1 cellular context compared by ENCODE assay signal in the genomic region with DNA sequence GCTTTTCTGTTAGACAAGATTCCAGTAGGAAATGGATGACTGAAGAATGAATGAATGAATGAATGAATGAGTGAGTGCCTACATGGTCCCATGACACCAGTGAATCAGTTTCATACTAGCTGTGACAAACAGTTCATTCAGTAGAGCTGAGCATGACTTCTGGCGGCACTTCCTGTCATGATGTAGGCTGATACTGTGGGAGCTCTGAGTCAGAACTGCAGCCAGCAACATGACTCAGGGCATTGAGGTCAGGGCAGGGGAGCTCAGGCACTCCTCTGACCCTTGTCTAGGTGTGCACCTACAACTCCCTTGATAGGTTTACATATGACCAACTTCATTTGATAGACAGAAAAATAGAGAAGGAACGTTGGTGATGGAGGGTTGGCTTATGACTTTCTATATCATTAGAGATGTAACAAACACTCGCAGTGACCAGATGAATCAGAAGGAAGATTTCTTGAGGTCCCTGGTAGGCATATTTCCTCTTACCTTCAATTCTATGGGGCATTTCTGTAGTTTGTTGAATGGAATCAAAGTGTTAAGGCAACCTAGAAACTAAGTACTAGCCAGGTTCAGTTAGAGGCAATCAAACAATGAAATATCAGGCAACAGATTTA.
TF ChIP-seq lines count a peak whose summit lies in the region.

No MANE protein-coding gene starts in this region.

TF ChIP-seq in HepG2, 621 proteins besides CTCF, POLR2A, EP300 and RAD21 (continued from another document and continues in another):
- TF ChIP-seq, protein P1, sequence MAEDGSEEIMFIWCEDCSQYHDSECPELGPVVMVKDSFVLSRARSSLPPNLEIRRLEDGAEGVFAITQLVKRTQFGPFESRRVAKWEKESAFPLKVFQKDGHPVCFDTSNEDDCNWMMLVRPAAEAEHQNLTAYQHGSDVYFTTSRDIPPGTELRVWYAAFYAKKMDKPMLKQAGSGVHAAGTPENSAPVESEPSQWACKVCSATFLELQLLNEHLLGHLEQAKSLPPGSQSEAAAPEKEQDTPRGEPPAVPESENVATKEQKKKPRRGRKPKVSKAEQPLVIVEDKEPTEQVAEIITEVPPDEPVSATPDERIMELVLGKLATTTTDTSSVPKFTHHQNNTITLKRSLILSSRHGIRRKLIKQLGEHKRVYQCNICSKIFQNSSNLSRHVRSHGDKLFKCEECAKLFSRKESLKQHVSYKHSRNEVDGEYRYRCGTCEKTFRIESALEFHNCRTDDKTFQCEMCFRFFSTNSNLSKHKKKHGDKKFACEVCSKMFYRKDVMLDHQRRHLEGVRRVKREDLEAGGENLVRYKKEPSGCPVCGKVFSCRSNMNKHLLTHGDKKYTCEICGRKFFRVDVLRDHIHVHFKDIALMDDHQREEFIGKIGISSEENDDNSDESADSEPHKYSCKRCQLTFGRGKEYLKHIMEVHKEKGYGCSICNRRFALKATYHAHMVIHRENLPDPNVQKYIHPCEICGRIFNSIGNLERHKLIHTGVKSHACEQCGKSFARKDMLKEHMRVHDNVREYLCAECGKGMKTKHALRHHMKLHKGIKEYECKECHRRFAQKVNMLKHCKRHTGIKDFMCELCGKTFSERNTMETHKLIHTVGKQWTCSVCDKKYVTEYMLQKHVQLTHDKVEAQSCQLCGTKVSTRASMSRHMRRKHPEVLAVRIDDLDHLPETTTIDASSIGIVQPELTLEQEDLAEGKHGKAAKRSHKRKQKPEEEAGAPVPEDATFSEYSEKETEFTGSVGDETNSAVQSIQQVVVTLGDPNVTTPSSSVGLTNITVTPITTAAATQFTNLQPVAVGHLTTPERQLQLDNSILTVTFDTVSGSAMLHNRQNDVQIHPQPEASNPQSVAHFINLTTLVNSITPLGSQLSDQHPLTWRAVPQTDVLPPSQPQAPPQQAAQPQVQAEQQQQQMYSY (CRISPR knock-in tag; IDR thresholded peaks at IDR 0.05) = no peak
- TF ChIP-seq PRPF4 (IDR thresholded peaks at IDR 0.05; ENCODE audit: low read depth, low read length, poor library complexity, severe bottlenecking) (no peak), AFF4 (CRISPR knock-in tag; IDR thresholded peaks at IDR 0.05) (no peak), ZNF225 (CRISPR knock-in tag; IDR thresholded peaks at IDR 0.05) (no peak), ZKSCAN1 (IDR thresholded peaks at IDR 0.05; ENCODE audit: low read length) (0 out of 2 replicates have a peak, but pooled peaks have one; percentile 42), JDP2 (CRISPR knock-in tag; IDR thresholded peaks at IDR 0.05; ENCODE audit: borderline replicate concordance) (no peak), TEAD2 (CRISPR knock-in tag; IDR thresholded peaks at IDR 0.05) (no peak), ZBTB7B (CRISPR knock-in tag; IDR thresholded peaks at IDR 0.05) (no peak), POGK (CRISPR knock-in tag; conservative IDR thresholded peaks at IDR 0.05) (no peak), ZSCAN25 (CRISPR knock-in tag; IDR thresholded peaks at IDR 0.05) (no peak), ZNF260 (CRISPR knock-in tag; IDR thresholded peaks at IDR 0.05; ENCODE audit: borderline replicate concordance, low read depth) (no peak), IRX3 (CRISPR knock-in tag; IDR thresholded peaks at IDR 0.05; ENCODE audit: borderline replicate concordance, low read depth) (no peak), ZNF30 (CRISPR knock-in tag; IDR thresholded peaks at IDR 0.05) (no peak), DNMT1 (CRISPR knock-in tag; IDR thresholded peaks at IDR 0.05) (no peak), CENPT (CRISPR knock-in tag; IDR thresholded peaks at IDR 0.05; ENCODE audit: low read depth) (no peak), SSRP1 (CRISPR knock-in tag; IDR thresholded peaks at IDR 0.05) (no peak), TOPORS (CRISPR knock-in tag; IDR thresholded peaks at IDR 0.05) (no peak), ELK4 (CRISPR knock-in tag; IDR thresholded peaks at IDR 0.05; ENCODE audit: borderline replicate concordance) (no peak), MED1 (CRISPR knock-in tag; IDR thresholded peaks at IDR 0.05) (peak; percentile 78), ZSCAN22 (CRISPR knock-in tag; IDR thresholded peaks at IDR 0.05) (no peak), SOX5 (CRISPR knock-in tag; IDR thresholded peaks at IDR 0.05; ENCODE audit: borderline replicate concordance) (peak; percentile 57; the same call in 1 of the 2 replicates), ZBTB46 (CRISPR knock-in tag; IDR thresholded peaks at IDR 0.05; ENCODE audit: borderline replicate concordance) (no peak), ZNF510 (CRISPR knock-in tag; IDR thresholded peaks at IDR 0.05; ENCODE audit: low read depth) (no peak), ARID3A (IDR thresholded peaks at IDR 0.05; ENCODE audit: low read depth, low read length) (peak; percentile 83), HNRNPH1 (optimal IDR thresholded peaks at IDR 0.05; ENCODE audit: low read depth, low read length) (no peak), ZNF263 (CRISPR knock-in tag; IDR thresholded peaks at IDR 0.05) (no peak), ZFP1 (CRISPR knock-in tag; IDR thresholded peaks at IDR 0.05) (0 out of 2 replicates have a peak, but pooled peaks have one; percentile 28), PAXIP1 (CRISPR knock-in tag; conservative IDR thresholded peaks at IDR 0.05) (0 out of 2 replicates have a peak, but pooled peaks have one; percentile 24)
- TF ChIP-seq, protein P2, sequence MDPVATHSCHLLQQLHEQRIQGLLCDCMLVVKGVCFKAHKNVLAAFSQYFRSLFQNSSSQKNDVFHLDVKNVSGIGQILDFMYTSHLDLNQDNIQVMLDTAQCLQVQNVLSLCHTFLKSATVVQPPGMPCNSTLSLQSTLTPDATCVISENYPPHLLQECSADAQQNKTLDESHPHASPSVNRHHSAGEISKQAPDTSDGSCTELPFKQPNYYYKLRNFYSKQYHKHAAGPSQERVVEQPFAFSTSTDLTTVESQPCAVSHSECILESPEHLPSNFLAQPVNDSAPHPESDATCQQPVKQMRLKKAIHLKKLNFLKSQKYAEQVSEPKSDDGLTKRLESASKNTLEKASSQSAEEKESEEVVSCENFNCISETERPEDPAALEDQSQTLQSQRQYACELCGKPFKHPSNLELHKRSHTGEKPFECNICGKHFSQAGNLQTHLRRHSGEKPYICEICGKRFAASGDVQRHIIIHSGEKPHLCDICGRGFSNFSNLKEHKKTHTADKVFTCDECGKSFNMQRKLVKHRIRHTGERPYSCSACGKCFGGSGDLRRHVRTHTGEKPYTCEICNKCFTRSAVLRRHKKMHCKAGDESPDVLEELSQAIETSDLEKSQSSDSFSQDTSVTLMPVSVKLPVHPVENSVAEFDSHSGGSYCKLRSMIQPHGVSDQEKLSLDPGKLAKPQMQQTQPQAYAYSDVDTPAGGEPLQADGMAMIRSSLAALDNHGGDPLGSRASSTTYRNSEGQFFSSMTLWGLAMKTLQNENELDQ (CRISPR knock-in tag; IDR thresholded peaks at IDR 0.05; ENCODE audit: borderline replicate concordance) = no peak
- TF ChIP-seq, protein P3, sequence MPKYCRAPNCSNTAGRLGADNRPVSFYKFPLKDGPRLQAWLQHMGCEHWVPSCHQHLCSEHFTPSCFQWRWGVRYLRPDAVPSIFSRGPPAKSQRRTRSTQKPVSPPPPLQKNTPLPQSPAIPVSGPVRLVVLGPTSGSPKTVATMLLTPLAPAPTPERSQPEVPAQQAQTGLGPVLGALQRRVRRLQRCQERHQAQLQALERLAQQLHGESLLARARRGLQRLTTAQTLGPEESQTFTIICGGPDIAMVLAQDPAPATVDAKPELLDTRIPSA (CRISPR knock-in tag; IDR thresholded peaks at IDR 0.05; ENCODE audit: borderline replicate concordance) = no peak
